23 cellular contexts compared by ENCODE assay signal in genomic region chr3:193959861-193960260, GRCh38.
DNase-seq lines count a peak whose midpoint lies in the region; ATAC-seq, FAIRE-seq and TF ChIP-seq lines count a peak whose summit lies in the region.
"Had no signal": no experiment of that assay in that cellular context is flagged by ENCODE, and none has a peak within 500 bp of the region (broad histone marks: within the 10 kb centered on the region; RNA-seq: fewer than 3 reads in every experiment).

No MANE protein-coding gene starts in this region.

- TF ChIP-seq POLR2A in K562 (conservative IDR thresholded peaks at IDR 0.05), result no peak

- H3K18ac ChIP-seq in neuronal stem cell (ENCODE audit: low read length), result no peak overlapping the region

- H2AFZ ChIP-seq in K562 (ENCODE audit: low read depth, low read length) (no peak overlapping the region), neuronal stem cell (ENCODE audit: low read length) (no peak overlapping the region)

- H3K27me3 ChIP-seq in A673 (replicated peaks; ENCODE audit: insufficient read depth, low read depth, low read length, poor library complexity) (no peaks in the 10 kb centered on the region), K562 (ENCODE audit: control insufficient read depth in 2 of 2, insufficient read depth in 2 of 2, low read length in 2 of 2) (no peaks in the 10 kb centered on the region), foreskin keratinocyte (no peaks in the 10 kb centered on the region), neuronal stem cell (ENCODE audit: control insufficient read depth in 3 of 3, insufficient read depth in 3 of 3, low read depth in 1 of 3, low read length in 3 of 3) (peaks cover 0 to 1% (median 0%) of the 10 kb centered on the region in 3 experiments), colonic mucosa (no peaks in the 10 kb centered on the region)
- H3K27me3 ChIP-seq: BLaER1 treated with 17β-estradiol and CSF1 and Interleukin-3, amounts not matched to agents 10 nM and 100 nM had no signal

- no peaks in the 10 kb centered on the region for H3K79me2 ChIP-seq in K562 (ENCODE audit: control insufficient read depth, insufficient read depth, low read length)

- H2BK5ac ChIP-seq in neuronal stem cell (ENCODE audit: low read length), result no peak overlapping the region

- no peaks in the 10 kb centered on the region for H3K79me1 ChIP-seq in neuronal stem cell (ENCODE audit: low read depth, low read length)

- H3K36me3 ChIP-seq in A673 (ENCODE audit: insufficient read depth, low read length, poor library complexity, severe bottlenecking) (no peaks in the 10 kb centered on the region), K562 (ENCODE audit: control insufficient read depth, insufficient read depth, low read length) (no peaks in the 10 kb centered on the region), neuronal stem cell (replicated peaks in 1 of 2; ENCODE audit: control insufficient read depth in 2 of 2, insufficient read depth in 2 of 2, low read length in 2 of 2) (no peaks in the 10 kb centered on the region), colonic mucosa (no peaks in the 10 kb centered on the region)
- H3K36me3 ChIP-seq: BLaER1 treated with 17β-estradiol and CSF1 and Interleukin-3, amounts not matched to agents 10 nM and 100 nM had no signal

- H2BK120ac ChIP-seq in neuronal stem cell (ENCODE audit: low read depth, low read length), result no peak overlapping the region

- peak overlapping the region; percentile 73 for H2AK5ac ChIP-seq in neuronal stem cell (ENCODE audit: low read depth, low read length)

- H3K4me2 ChIP-seq in K562 (ENCODE audit: insufficient read depth, low read length) (no peak overlapping the region), neuronal stem cell (ENCODE audit: insufficient read depth, low read length, poor library complexity, severe bottlenecking) (no peak overlapping the region)
- H3K4me2 ChIP-seq: BLaER1 treated with 17β-estradiol and CSF1 and Interleukin-3, amounts not matched to agents 10 nM and 100 nM had no signal

- CTCF ChIA-PET in A673 (lab: Charles Lee), result no interaction called here
- CTCF ChIA-PET in K562 (lab: Yijun Ruan, JAX; ENCODE audit: low intra/inter-chr PET ratio), result no interaction called here

- H3K9ac ChIP-seq in K562 (ENCODE audit: insufficient read depth in 1 of 2, low read depth in 2 of 2, low read length in 2 of 2) (no peak overlapping the region), neuronal stem cell (ENCODE audit: low read depth, low read length, poor library complexity) (no peak overlapping the region), colonic mucosa (ENCODE audit: low read depth in 2 of 2, low read length in 2 of 2) (peak overlapping the region in 1 of 2 donors; percentile 49)
- H3K9ac ChIP-seq: BLaER1 treated with 17β-estradiol and CSF1 and Interleukin-3, amounts not matched to agents 10 nM and 100 nM had no signal

- intact Hi-C loops in A673 (cut with micrococcal nuclease; ENCODE audit: unreplicated experiment), result no loop called here
- intact Hi-C loops in K562 (cut with micrococcal nuclease), result no loop called here
- intact Hi-C loops in colonic mucosa (cut with DNase I), result loop anchor here (10.0 kb wide), 1 partner anchor 175 kb away; no protein-coding TSS in a partner anchor

- TSS peak; percentile 89 for BruUV-seq in A673 (replicated peaks; lab: Mats Ljungman, UMichigan)
- no TSS peak for BruUV-seq in K562 (replicated peaks; lab: Mats Ljungman, UMichigan)

- H2BK12ac ChIP-seq in neuronal stem cell (ENCODE audit: low read length), result no peak overlapping the region

- no peak overlapping the region for H3K4ac ChIP-seq in neuronal stem cell (ENCODE audit: low read length)

- peaks cover 8% of the 10 kb centered on the region for H3K9me3 ChIP-seq in A673 (ENCODE audit: low read depth, low read length, poor library complexity, severe bottlenecking)
- H3K9me3 ChIP-seq in K562 (replicated peaks; ENCODE audit: control insufficient read depth, insufficient read depth, low read depth, low read length), result peaks cover 5% of the 10 kb centered on the region; the same call in 1 of the 2 replicates
- H3K9me3 ChIP-seq in neuronal stem cell (replicated peaks in 1 of 2; ENCODE audit: control insufficient read depth in 2 of 2, insufficient read depth in 1 of 2, low read depth in 1 of 2, low read length in 2 of 2), result peaks cover 7 to 16% of the 10 kb centered on the region in 2 donors
- H3K9me3 ChIP-seq in colonic mucosa, result no peaks in the 10 kb centered on the region

- H4K20me1 ChIP-seq in K562 (replicated peaks; ENCODE audit: control insufficient read depth, insufficient read depth, low read length), result no peaks in the 10 kb centered on the region
- H4K20me1 ChIP-seq: BLaER1 treated with 17β-estradiol and CSF1 and Interleukin-3, amounts not matched to agents 10 nM and 100 nM had no signal

- ATAC-seq in K562, result no peak
- ATAC-seq in foreskin keratinocyte, result no peak
- ATAC-seq in GM21619 (IDR thresholded peaks at IDR 0.05; ENCODE audit: unreplicated experiment), result no peak
- ATAC-seq in left lobe of liver, result no peak
- ATAC-seq: CD8-positive, alpha-beta T cell; GM12878; HCT116; SK-N-SH treated with all-trans-retinoic acid at 6 μM for 48 hours had no signal

- H3K9me1 ChIP-seq in K562 (ENCODE audit: control insufficient read depth, insufficient read depth, low read length), result no peaks in the 10 kb centered on the region

- TF ChIP-seq RAD21 in K562 (CRISPR knock-in tag; conservative IDR thresholded peaks at IDR 0.05 in 1 of 2, IDR thresholded peaks at IDR 0.05 in 1 of 2), result no peak

- TF ChIP-seq CTCF in A673 (conservative IDR thresholded peaks at IDR 0.05; ENCODE audit: low read depth, low read length) (no peak), K562 (IDR thresholded peaks at IDR 0.05 in 2 of 3, conservative IDR thresholded peaks at IDR 0.05 in 1 of 3; ENCODE audit: insufficient read depth in 2 of 3, low read depth in 1 of 3, low read length in 3 of 3) (no peak), foreskin keratinocyte (conservative IDR thresholded peaks at IDR 0.05) (no peak), colonic mucosa (IDR thresholded peaks at IDR 0.05) (no peak)

- no peak overlapping the region for H3K14ac ChIP-seq in neuronal stem cell (ENCODE audit: low read length)

- no peak overlapping the region for H3K27ac ChIP-seq in A673 (ENCODE audit: low read depth, low read length, poor library complexity, severe bottlenecking)
- no peak overlapping the region for H3K27ac ChIP-seq in K562 (ENCODE audit: extremely low read depth, low read depth, low read length)
- H3K27ac ChIP-seq in foreskin keratinocyte, result peak overlapping the region; percentile 90
- H3K27ac ChIP-seq in neuronal stem cell (replicated peaks; ENCODE audit: low read length), result no peak overlapping the region
- H3K27ac ChIP-seq in colonic mucosa, result no peak overlapping the region
- H3K27ac ChIP-seq: 22Rv1; BLaER1 treated with 17β-estradiol and CSF1 and Interleukin-3, amounts not matched to agents 10 nM and 100 nM; RWPE1 had no signal

- in situ Hi-C loops in K562 (cut with MboI), result no loop called here

- POLR2A ChIA-PET in A673 (lab: Charles Lee; ENCODE audit: low non-redundant PET) (interaction anchor here (0.6 kb wide), 1 partner anchor 183 kb away, joined by 3 read pairs; no protein-coding TSS in a partner anchor), K562 (lab: Yijun Ruan, JAX) (no interaction called here)

- TF ChIP-seq EP300 in K562 (IDR thresholded peaks at IDR 0.05; ENCODE audit: low read length), result no peak

- FAIRE-seq in K562 (lab: Jason Lieb, UNC), result no peak
- FAIRE-seq: GM12878, H1 had no signal

- no peak for DNase-seq in A673 (ENCODE audit: low spot score)
- DNase-seq in K562 (ENCODE audit: extremely low read depth in 1 of 4, low spot score in 3 of 4), result no peak
- DNase-seq in foreskin keratinocyte, result no peak
- no peak for DNase-seq in neuronal stem cell (ENCODE audit: low spot score)
- DNase-seq in NCI-H2107 (lab: John Stamatoyannopoulos, UW), result no peak
- no peak for DNase-seq in left lobe of liver (ENCODE audit: low spot score)
- DNase-seq in colonic mucosa, result no peak
- DNase-seq: CD8-positive, alpha-beta T cell; DND-41; NCI-H1092; NCI-H1436; NCI-H187 treated with DMSO at 0.1 percent for 48 hours; NCI-H2227 treated with DMSO at 0.1 percent for 48 hours; NCI-H510A; SIG-M5 had no signal

- peak overlapping the region; percentile 22 for H2BK15ac ChIP-seq in neuronal stem cell (ENCODE audit: low read length)

- H4K8ac ChIP-seq in neuronal stem cell (ENCODE audit: low read depth, low read length), result no peak overlapping the region

- no peak overlapping the region for H3K4me3 ChIP-seq in A673 (ENCODE audit: low read depth, low read length, poor library complexity, severe bottlenecking)
- H3K4me3 ChIP-seq in K562, result no peak overlapping the region
- H3K4me3 ChIP-seq in neuronal stem cell (ENCODE audit: low read length in 2 of 2), result no peak overlapping the region
- no peak overlapping the region for H3K4me3 ChIP-seq in colonic mucosa
- H3K4me3 ChIP-seq: BLaER1 treated with 17β-estradiol and CSF1 and Interleukin-3, amounts not matched to agents 10 nM and 100 nM; GM12878 had no signal

- no peak overlapping the region for H4K91ac ChIP-seq in neuronal stem cell (ENCODE audit: low read depth, low read length, poor library complexity)

- H3K23ac ChIP-seq in neuronal stem cell (ENCODE audit: low read depth, low read length, poor library complexity), result no peak overlapping the region

- H3K4me1 ChIP-seq in A673 (ENCODE audit: insufficient read depth, low read length, poor library complexity, severe bottlenecking) (peaks cover 23% of the 10 kb centered on the region), K562 (replicated peaks in 1 of 2; ENCODE audit: control insufficient read depth in 2 of 2, insufficient read depth in 2 of 2, low read length in 2 of 2) (peaks cover 0 to 6% of the 10 kb centered on the region in 2 experiments; a peak in 2 of 5 replicates), foreskin keratinocyte (peaks cover 11% of the 10 kb centered on the region), neuronal stem cell (ENCODE audit: control insufficient read depth in 2 of 2, insufficient read depth in 1 of 2, low read depth in 1 of 2, low read length in 2 of 2) (peaks cover 9 to 23% of the 10 kb centered on the region in 2 donors), colonic mucosa (no peaks in the 10 kb centered on the region)
- H3K4me1 ChIP-seq: BLaER1 treated with 17β-estradiol and CSF1 and Interleukin-3, amounts not matched to agents 10 nM and 100 nM had no signal

TF ChIP-seq in K562, 482 proteins besides CTCF, POLR2A, EP300 and RAD21:
- TF ChIP-seq ZNF263 (CRISPR knock-in tag; IDR thresholded peaks at IDR 0.05; ENCODE audit: borderline replicate concordance) (no peak), SPI1 (IDR thresholded peaks at IDR 0.05; ENCODE audit: borderline replicate concordance, low read depth, low read length) (peak; percentile 63; the same call in 1 of the 2 replicates)
TF ChIP-seq in K562: peak in this region for 1.
